Comparison of ENCODE assay signal across 1 cellular context in the genomic region with DNA sequence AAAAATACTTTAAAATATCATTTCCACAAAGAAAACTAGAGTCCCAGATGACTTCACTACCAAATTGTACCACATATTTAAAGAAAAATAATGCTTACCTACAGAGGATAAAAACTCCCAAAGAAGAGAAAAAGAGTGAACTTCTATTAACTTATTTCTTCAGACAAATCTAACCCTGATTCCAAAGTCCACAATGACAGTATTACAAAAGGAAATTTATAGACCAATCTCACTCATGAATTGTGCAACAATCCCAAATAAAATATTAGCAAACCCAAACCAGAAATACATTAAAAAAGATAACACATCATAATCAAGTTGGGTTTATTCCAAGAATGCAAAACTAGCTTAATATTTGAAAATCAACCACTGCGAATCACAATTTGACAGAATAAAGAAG.
TF ChIP-seq lines count a peak whose summit lies in the region.

No MANE protein-coding gene starts in this region.

TF ChIP-seq in liver, 16 proteins besides CTCF, POLR2A, EP300 and RAD21 (continued from another document):
- TF ChIP-seq, protein P1, sequence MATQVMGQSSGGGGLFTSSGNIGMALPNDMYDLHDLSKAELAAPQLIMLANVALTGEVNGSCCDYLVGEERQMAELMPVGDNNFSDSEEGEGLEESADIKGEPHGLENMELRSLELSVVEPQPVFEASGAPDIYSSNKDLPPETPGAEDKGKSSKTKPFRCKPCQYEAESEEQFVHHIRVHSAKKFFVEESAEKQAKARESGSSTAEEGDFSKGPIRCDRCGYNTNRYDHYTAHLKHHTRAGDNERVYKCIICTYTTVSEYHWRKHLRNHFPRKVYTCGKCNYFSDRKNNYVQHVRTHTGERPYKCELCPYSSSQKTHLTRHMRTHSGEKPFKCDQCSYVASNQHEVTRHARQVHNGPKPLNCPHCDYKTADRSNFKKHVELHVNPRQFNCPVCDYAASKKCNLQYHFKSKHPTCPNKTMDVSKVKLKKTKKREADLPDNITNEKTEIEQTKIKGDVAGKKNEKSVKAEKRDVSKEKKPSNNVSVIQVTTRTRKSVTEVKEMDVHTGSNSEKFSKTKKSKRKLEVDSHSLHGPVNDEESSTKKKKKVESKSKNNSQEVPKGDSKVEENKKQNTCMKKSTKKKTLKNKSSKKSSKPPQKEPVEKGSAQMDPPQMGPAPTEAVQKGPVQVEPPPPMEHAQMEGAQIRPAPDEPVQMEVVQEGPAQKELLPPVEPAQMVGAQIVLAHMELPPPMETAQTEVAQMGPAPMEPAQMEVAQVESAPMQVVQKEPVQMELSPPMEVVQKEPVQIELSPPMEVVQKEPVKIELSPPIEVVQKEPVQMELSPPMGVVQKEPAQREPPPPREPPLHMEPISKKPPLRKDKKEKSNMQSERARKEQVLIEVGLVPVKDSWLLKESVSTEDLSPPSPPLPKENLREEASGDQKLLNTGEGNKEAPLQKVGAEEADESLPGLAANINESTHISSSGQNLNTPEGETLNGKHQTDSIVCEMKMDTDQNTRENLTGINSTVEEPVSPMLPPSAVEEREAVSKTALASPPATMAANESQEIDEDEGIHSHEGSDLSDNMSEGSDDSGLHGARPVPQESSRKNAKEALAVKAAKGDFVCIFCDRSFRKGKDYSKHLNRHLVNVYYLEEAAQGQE (IDR thresholded peaks at IDR 0.05), result no peak
- peak; percentile 33 for TF ChIP-seq SP1 (IDR thresholded peaks at IDR 0.05)
- TF ChIP-seq JUND (IDR thresholded peaks at IDR 0.05), result no peak
- peak; percentile 82 to 92 for TF ChIP-seq HNF4A (conservative IDR thresholded peaks at IDR 0.05)
- no peak for TF ChIP-seq YY1 (IDR thresholded peaks at IDR 0.05)
